21 cellular contexts compared by ENCODE assay signal in the genomic region with DNA sequence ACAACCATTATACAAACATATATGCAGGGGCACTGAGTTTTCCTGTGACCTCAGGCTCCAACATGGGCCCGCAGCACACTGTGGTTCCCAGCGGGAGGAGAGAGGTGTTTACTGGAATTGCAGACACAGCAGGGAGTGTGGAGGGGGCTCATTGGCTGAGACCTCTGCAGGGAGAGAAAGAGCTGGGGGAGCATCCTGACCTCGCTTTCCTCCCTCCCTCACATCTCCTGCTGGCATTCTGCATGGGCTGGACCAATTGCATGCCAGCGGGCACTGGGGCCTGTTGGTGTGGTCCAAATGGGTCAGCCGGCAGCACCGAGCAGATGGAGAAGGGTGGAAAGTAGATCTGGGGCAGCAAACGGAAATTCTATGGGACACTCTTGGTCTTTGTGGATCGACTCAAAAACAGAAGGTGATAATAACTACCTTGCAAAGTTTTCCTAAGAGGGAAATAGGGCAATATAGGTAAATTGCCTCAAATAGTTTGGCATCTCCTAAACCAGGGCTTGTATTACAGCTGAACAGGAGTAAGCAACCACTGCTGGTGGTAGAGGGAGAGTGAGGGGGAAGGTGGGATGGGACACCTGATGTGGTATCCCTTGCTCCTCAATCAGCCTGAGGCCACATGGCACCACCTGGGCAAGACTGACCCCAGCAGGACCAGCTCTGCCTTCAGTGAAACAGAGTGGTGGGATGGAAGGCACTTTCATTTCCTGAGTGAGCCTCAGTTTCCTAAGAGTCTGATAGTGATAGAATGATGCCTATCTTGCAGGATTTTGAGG.
"Had no signal": no experiment of that assay in that cellular context is flagged by ENCODE, and none has a peak within 500 bp of the region (broad histone marks: within the 10 kb centered on the region; RNA-seq: fewer than 3 reads in every experiment).

No MANE protein-coding gene starts in this region.

- DNase-seq: activated B cell treated with CpG ODN at 0.5 μM for 24 hours; activated CD4-positive, alpha-beta T cell treated with anti-CD3 and anti-CD28 coated beads for 36 hours; activated CD8-positive, alpha-beta T cell treated with anti-CD3 and anti-CD28 coated beads for 36 hours; activated gamma-delta T cell; aorta; head of caudate nucleus; lower lobe of right lung; naive B cell; occipital lobe; right lobe of liver; stimulated activated CD4-positive, alpha-beta T cell treated with anti-CD3 and anti-CD28 coated beads, Interleukin-1b, Interleukin-23, amount 100 ng/mL, for 48 hours; T-helper 1 cell; thyroid gland had no signal

- H3K27me3 Mint-ChIP-seq: activated CD8-positive, alpha-beta T cell treated with anti-CD3 and anti-CD28 coated beads for 36 hours; activated naive CD4-positive, alpha-beta T cell treated with anti-CD3 and anti-CD28 coated beads, Interleukin-2, amount 50 U/mL, for 24 hours; stimulated activated naive CD8-positive, alpha-beta T cell treated with anti-CD3 and anti-CD28 coated beads, Interleukin-15, Interleukin-2, amounts not matched to agents 100 ng/mL and 50 ng/mL, for 24 hours had no signal

- H3K4me1 ChIP-seq: gastroesophageal sphincter, lower lobe of right lung, right lobe of liver, thyroid gland had no signal

- ATAC-seq: activated CD4-positive, alpha-beta T cell treated with anti-CD3 and anti-CD28 coated beads for 36 hours; activated CD8-positive, alpha-beta T cell treated with anti-CD3 and anti-CD28 coated beads for 36 hours; gastroesophageal sphincter; left lobe of liver; lower lobe of right lung; right lobe of liver had no signal

- H3K9me3 Mint-ChIP-seq: activated B cell treated with CpG ODN at 0.5 μM for 24 hours; activated CD8-positive, alpha-beta T cell treated with anti-CD3 and anti-CD28 coated beads for 36 hours; activated naive CD4-positive, alpha-beta T cell treated with anti-CD3 and anti-CD28 coated beads, Interleukin-2, amount 50 U/mL, for 24 hours; activated T-helper 1 cell treated with anti-CD3 and anti-CD28 coated beads, Interleukin-12 subunit alpha, Interleukin-12 subunit beta, Interleukin-2, Interleukin-4 antibody, amounts not matched to agents 30 ng/mL and 10 ng/mL and 1 ng/mL, durations not matched to agents 14 hours and 24 hours and 36 hours; brain; stimulated activated naive CD8-positive, alpha-beta T cell treated with anti-CD3 and anti-CD28 coated beads, Interleukin-15, Interleukin-2, amounts not matched to agents 100 ng/mL and 50 ng/mL, for 24 hours had no signal

- H3K27me3 ChIP-seq: gastroesophageal sphincter, right lobe of liver, thyroid gland had no signal

- H3K36me3 Mint-ChIP-seq: activated naive CD4-positive, alpha-beta T cell treated with anti-CD3 and anti-CD28 coated beads, Interleukin-2, amount 50 U/mL, for 24 hours; brain; naive B cell had no signal

- H3K27ac ChIP-seq: dorsolateral prefrontal cortex, gastroesophageal sphincter, lower lobe of right lung, right lobe of liver, skin epidermis, thyroid gland had no signal

- H3K9me3 ChIP-seq: gastroesophageal sphincter, lower lobe of right lung, right lobe of liver, thyroid gland had no signal

- H3K4me1 Mint-ChIP-seq: activated B cell treated with CpG ODN at 0.5 μM for 24 hours; activated CD4-positive, alpha-beta T cell treated with anti-CD3 and anti-CD28 coated beads for 36 hours; activated naive CD4-positive, alpha-beta T cell treated with anti-CD3 and anti-CD28 coated beads, Interleukin-2, amount 50 U/mL, for 24 hours; naive B cell had no signal

- H3K36me3 ChIP-seq: gastroesophageal sphincter, lower lobe of right lung, right lobe of liver, thyroid gland had no signal

- H3K4me3 Mint-ChIP-seq: activated B cell treated with CpG ODN at 0.5 μM for 24 hours; activated CD4-positive, alpha-beta T cell treated with anti-CD3 and anti-CD28 coated beads for 36 hours; activated CD8-positive, alpha-beta T cell treated with anti-CD3 and anti-CD28 coated beads for 36 hours; activated naive CD4-positive, alpha-beta T cell treated with anti-CD3 and anti-CD28 coated beads, Interleukin-2, amount 50 U/mL, for 24 hours; activated T-helper 1 cell treated with anti-CD3 and anti-CD28 coated beads, Interleukin-12 subunit alpha, Interleukin-12 subunit beta, Interleukin-2, Interleukin-4 antibody, amounts not matched to agents 30 ng/mL and 10 ng/mL and 1 ng/mL, durations not matched to agents 14 hours and 24 hours and 36 hours; brain; naive B cell; stimulated activated naive CD8-positive, alpha-beta T cell treated with anti-CD3 and anti-CD28 coated beads, Interleukin-15, Interleukin-2, amounts not matched to agents 100 ng/mL and 50 ng/mL, for 24 hours had no signal

- H3K4me3 ChIP-seq: dorsolateral prefrontal cortex, gastroesophageal sphincter, lower lobe of right lung, right lobe of liver, skin epidermis, thyroid gland had no signal

- H3K27ac Mint-ChIP-seq: activated B cell treated with CpG ODN at 0.5 μM for 24 hours; activated CD4-positive, alpha-beta T cell treated with anti-CD3 and anti-CD28 coated beads for 36 hours; activated CD8-positive, alpha-beta T cell treated with anti-CD3 and anti-CD28 coated beads for 36 hours; activated naive CD4-positive, alpha-beta T cell treated with anti-CD3 and anti-CD28 coated beads, Interleukin-2, amount 50 U/mL, for 24 hours; activated T-helper 1 cell treated with anti-CD3 and anti-CD28 coated beads, Interleukin-12 subunit alpha, Interleukin-12 subunit beta, Interleukin-2, Interleukin-4 antibody, amounts not matched to agents 30 ng/mL and 10 ng/mL and 1 ng/mL, durations not matched to agents 14 hours and 24 hours and 36 hours; brain; naive B cell; stimulated activated naive CD8-positive, alpha-beta T cell treated with anti-CD3 and anti-CD28 coated beads, Interleukin-15, Interleukin-2, amounts not matched to agents 100 ng/mL and 50 ng/mL, for 24 hours had no signal
